Comparison of ENCODE assay signal across 17 cellular contexts in the genomic region with DNA sequence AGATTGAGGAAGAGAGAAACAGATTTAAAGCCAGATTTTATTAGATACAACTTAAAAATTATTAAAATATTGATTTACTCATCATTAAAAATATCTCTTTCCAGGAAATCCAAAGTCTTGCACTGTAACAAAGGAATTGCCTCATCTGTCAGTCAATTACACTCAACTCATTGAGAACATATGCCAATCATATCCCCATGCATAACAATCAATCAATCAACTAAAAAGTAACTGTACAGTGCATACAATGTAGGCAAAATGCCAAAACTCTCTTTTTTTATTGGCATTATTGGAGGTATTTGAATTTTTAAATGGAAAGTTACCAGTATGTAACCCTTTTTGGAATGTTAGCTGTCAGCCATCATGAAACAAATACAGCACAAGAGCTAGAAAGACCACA. TPM values are rescaled to one million over a fixed set of nuclear protein-coding genes. Genes with fewer than 3 reads are reported as not detected.
"Had no signal": no experiment of that assay in that cellular context is flagged by ENCODE, and none has a peak within 500 bp of the region (broad histone marks: within the 10 kb centered on the region; RNA-seq: fewer than 3 reads in every experiment).

No MANE protein-coding gene starts in this region.

- H3K27me3 ChIP-seq: adrenal gland, colonic mucosa, neutrophil had no signal

- H3K27ac ChIP-seq: adrenal gland, colonic mucosa, neutrophil had no signal

- H3K4me3 ChIP-seq: adrenal gland, colonic mucosa, lung had no signal

- DNase-seq: activated CD4-positive, alpha-beta T cell treated with anti-CD3 and anti-CD28 coated beads for 48 hours; activated CD8-positive, alpha-beta T cell treated with anti-CD3 and anti-CD28 coated beads for 36 hours; activated effector memory CD4-positive, alpha-beta T cell treated with anti-CD3 and anti-CD28 coated beads, Interleukin-2, amount 50 U/mL, for 16 hours; activated T-cell treated with anti-CD3 and anti-CD28 coated beads, Interleukin-2, amount 50 U/mL, for 4 hours; adrenal gland; central memory CD4-positive, alpha-beta T cell; colonic mucosa; naive B cell; posterior cingulate gyrus; right cardiac atrium; stimulated activated CD4-positive, alpha-beta T cell treated with anti-CD3 and anti-CD28 coated beads, Interleukin-1b, Interleukin-23, amount 100 ng/mL, for 48 hours; stimulated activated naive CD8-positive, alpha-beta T cell treated with anti-CD3 and anti-CD28 coated beads, Interleukin-15, amount 100 ng/mL, for 72 hours; SW 1271 had no signal

- H3K36me3 ChIP-seq: adrenal gland, colonic mucosa, neutrophil had no signal

- H3K9me3 ChIP-seq: adrenal gland, colonic mucosa, neutrophil had no signal

- H3K4me1 ChIP-seq: adrenal gland, colonic mucosa had no signal

RNA-seq across cellular contexts. Expression of gene FAM83B, which starts 45.3 kb away (rescaled TPM):
- total RNA-seq: activated CD8-positive, alpha-beta T cell treated with anti-CD3 and anti-CD28 coated beads for 36 hours; adrenal gland; mononuclear cell; T-helper 2 cell treated with Interferon-gamma antibody and Interleukin-4, amounts not matched to agents 100 ng/mL and 5 ng/mL, for 36 hours had no signal
- polyA plus RNA-seq: adrenal gland had no signal
